19 cellular contexts compared by ENCODE assay signal in the genomic region with DNA sequence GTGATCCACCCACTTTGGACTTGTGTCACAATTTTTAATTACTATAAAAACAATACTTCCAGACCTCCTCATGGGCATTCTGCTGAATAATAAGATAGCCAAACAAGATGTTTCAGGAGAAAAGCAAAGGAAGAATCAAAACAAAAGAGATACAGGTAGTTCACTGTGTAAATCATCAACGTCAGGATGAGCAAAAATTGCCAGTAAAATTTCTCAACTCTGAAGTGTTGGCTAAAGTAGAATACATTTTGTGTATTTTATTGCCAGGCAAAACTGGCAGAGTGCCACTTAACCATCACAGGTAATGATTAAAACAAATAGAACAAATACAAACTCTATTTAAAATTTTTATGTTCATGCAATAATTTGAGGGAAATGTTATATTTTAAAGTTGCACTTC. TPM values are rescaled to one million over a fixed set of nuclear protein-coding genes. Genes with fewer than 3 reads are reported as not detected.
A peak's percentile ranks its signal among the peaks of the same experiment; 100 is the strongest.
DNase-seq lines count a peak whose midpoint lies in the region; ATAC-seq, FAIRE-seq and TF ChIP-seq lines count a peak whose summit lies in the region.
"Had no signal": no experiment of that assay in that cellular context is flagged by ENCODE, and none has a peak within 500 bp of the region (broad histone marks: within the 10 kb centered on the region; RNA-seq: fewer than 3 reads in every experiment).

No MANE protein-coding gene starts in this region.

- no peak overlapping the region for H3K4me3 Mint-ChIP-seq in nephron progenitor cell
- H3K4me3 Mint-ChIP-seq: CD4-positive, alpha-beta memory T cell had no signal

- TF ChIP-seq RAD21 in liver (IDR thresholded peaks at IDR 0.05) = no peak
- no peak for TF ChIP-seq RAD21 in HepG2 (CRISPR knock-in tag; IDR thresholded peaks at IDR 0.05)

- TF ChIP-seq CTCF in liver (IDR thresholded peaks at IDR 0.05; ENCODE audit: low read depth, low read length, missing input control) (no peak), HepG2 (CRISPR knock-in tag; IDR thresholded peaks at IDR 0.05) (no peak), VCaP (conservative IDR thresholded peaks at IDR 0.05) (no peak), nephron progenitor cell (IDR thresholded peaks at IDR 0.05) (no peak)

- peak overlapping the region in 1 of 2 donors; percentile 5 for H3K27ac ChIP-seq in liver (ENCODE audit: low read depth in 1 of 2, low read length in 2 of 2)
- H3K27ac ChIP-seq in HepG2 (ENCODE audit: extremely low read length, insufficient read depth, low read length) = no peak overlapping the region
- peak overlapping the region; percentile 44 for H3K27ac ChIP-seq in VCaP
- H3K27ac ChIP-seq: GM23248 had no signal

- no TSS peak for BruUV-seq in HepG2 (replicated peaks; lab: Mats Ljungman, UMichigan)

- no peak overlapping the region for H2AFZ ChIP-seq in HepG2 (ENCODE audit: low read length)
- H2AFZ ChIP-seq: GM23248 had no signal

- WGBS in liver = 27% methylated on average over 1 of the region's 1 CpG
- 94% methylated on average over 1 of the region's 1 CpG for WGBS in HepG2 (ENCODE audit: low lambda C conversion rate)

- H3K36me3 ChIP-seq in liver (ENCODE audit: control insufficient read depth in 4 of 4, insufficient read depth in 3 of 4, low read depth in 1 of 4, low read length in 3 of 4) (peaks cover 4 to 45% (median 32%) of the 10 kb centered on the region in 4 donors), HepG2 (replicated peaks in 1 of 2; ENCODE audit: control insufficient read depth in 1 of 2, insufficient read depth in 2 of 2, low read length in 2 of 2) (peaks cover 5 to 60% of the 10 kb centered on the region in 2 experiments)

- H4K20me1 ChIP-seq in HepG2 (ENCODE audit: insufficient read depth, low read length) = no peaks in the 10 kb centered on the region

- peaks cover 29% of the 10 kb centered on the region for H3K4me1 Mint-ChIP-seq in nephron progenitor cell
- H3K4me1 Mint-ChIP-seq: CD4-positive, alpha-beta memory T cell had no signal

- CTCF ChIA-PET in HepG2 (lab: Yijun Ruan, JAX; ENCODE audit: low intra/inter-chr PET ratio, low total read pairs) = no interaction called here

- peak overlapping the region; percentile 75 for H3K27ac Mint-ChIP-seq in nephron progenitor cell

- H3K79me2 ChIP-seq in HepG2 (ENCODE audit: insufficient read depth, low read length) = no peaks in the 10 kb centered on the region

- H3K27me3 ChIP-seq in liver (ENCODE audit: control insufficient read depth in 4 of 4, insufficient read depth in 4 of 4, low read length in 3 of 4) (no peaks in the 10 kb centered on the region), HepG2 (ENCODE audit: control insufficient read depth in 1 of 2, insufficient read depth in 2 of 2, low read length in 2 of 2) (no peaks in the 10 kb centered on the region)

- no peak for ATAC-seq in HepG2

- H3K9ac ChIP-seq in liver (ENCODE audit: low read depth in 1 of 2, low read length in 2 of 2) = no peak overlapping the region
- no peak overlapping the region for H3K9ac ChIP-seq in HepG2 (ENCODE audit: insufficient read depth, low read depth, low read length)
- H3K9ac ChIP-seq: GM23248 had no signal

- H3K36me3 Mint-ChIP-seq in nephron progenitor cell (ENCODE audit: low read depth) = peaks cover 33% of the 10 kb centered on the region
- H3K36me3 Mint-ChIP-seq: CD4-positive, alpha-beta memory T cell had no signal

- no peak overlapping the region for H3K4me2 ChIP-seq in HepG2 (ENCODE audit: low read depth, low read length)

- no peak for FAIRE-seq in HepG2 (lab: Jason Lieb, UNC)
- no peak for FAIRE-seq in GM12892 (lab: Jason Lieb, UNC)
- FAIRE-seq: G401.6, GM19239, H1 had no signal

- no peak for DNase-seq in HepG2 (ENCODE audit: low spot score)
- DNase-seq in nephron progenitor cell = no peak
- DNase-seq in NCI-H82 treated with DMSO at 0.1 percent for 48 hours (lab: John Stamatoyannopoulos, UW; ENCODE audit: unreplicated experiment) = no peak
- DNase-seq in GM12892 (ENCODE audit: insufficient read length) = no peak
- DNase-seq: C1 segment of cervical spinal cord; Calu3; CD4-positive, alpha-beta memory T cell; COR-L47; DMS153; DND-41; GM23248; H7; HCEC 1CT had no signal

- TF ChIP-seq POLR2A in HepG2 (IDR thresholded peaks at IDR 0.05; ENCODE audit: insufficient read depth in 1 of 2, low read depth in 2 of 2, low read length in 2 of 2) (no peak), GM12892 (IDR thresholded peaks at IDR 0.05; ENCODE audit: low read depth, low read length) (no peak)

- H3K9me3 ChIP-seq in liver (ENCODE audit: control insufficient read depth in 4 of 4, low read length in 3 of 4) (no peaks in the 10 kb centered on the region), HepG2 (ENCODE audit: low read length) (no peaks in the 10 kb centered on the region)

- no peaks in the 10 kb centered on the region for H3K9me3 Mint-ChIP-seq in nephron progenitor cell
- H3K9me3 Mint-ChIP-seq: CD4-positive, alpha-beta memory T cell had no signal

- H3K27me3 Mint-ChIP-seq in nephron progenitor cell (ENCODE audit: low read depth, poor library complexity) = no peaks in the 10 kb centered on the region

- H3K4me3 ChIP-seq in liver (ENCODE audit: low read depth in 1 of 3, low read length in 3 of 3) (no peak overlapping the region), HepG2 (replicated peaks in 1 of 3; ENCODE audit: insufficient read depth in 1 of 3, low read depth in 2 of 3, low read length in 3 of 3) (no peak overlapping the region)
- H3K4me3 ChIP-seq: GM23248 had no signal

- TF ChIP-seq EP300 in HepG2 (IDR thresholded peaks at IDR 0.05; ENCODE audit: low read depth in 2 of 2, low read length in 2 of 2) = no peak
- no peak for TF ChIP-seq EP300 in HepG2 (CRISPR knock-in tag; IDR thresholded peaks at IDR 0.05; ENCODE audit: borderline replicate concordance)

- in situ Hi-C loops in HepG2 (cut with HindIII; ENCODE audit: extremely low pct_ligation_motif_present, low pct_unique_long_range_greater_than_20kb) = no loop called here

- peaks cover 4 to 16% (median 7%) of the 10 kb centered on the region in 4 donors for H3K4me1 ChIP-seq in liver (ENCODE audit: control insufficient read depth in 4 of 4, insufficient read depth in 4 of 4, low read length in 3 of 4)
- H3K4me1 ChIP-seq in HepG2 (ENCODE audit: insufficient read depth, low read length) = peaks cover 8% of the 10 kb centered on the region

- intact Hi-C loops in HepG2 (cut with micrococcal nuclease; ENCODE audit: unreplicated experiment) = no loop called here

- POLR2A ChIA-PET in HepG2 (lab: Yijun Ruan, JAX) = no interaction called here

TF ChIP-seq in liver, 16 proteins besides CTCF, POLR2A, EP300 and RAD21:
- TF ChIP-seq RXRA (IDR thresholded peaks at IDR 0.05) (peak in 1 of 2 donors; percentile 27), YY1 (IDR thresholded peaks at IDR 0.05) (peak; percentile 14)
- TF ChIP-seq, protein P1, sequence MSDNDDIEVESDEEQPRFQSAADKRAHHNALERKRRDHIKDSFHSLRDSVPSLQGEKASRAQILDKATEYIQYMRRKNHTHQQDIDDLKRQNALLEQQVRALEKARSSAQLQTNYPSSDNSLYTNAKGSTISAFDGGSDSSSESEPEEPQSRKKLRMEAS (IDR thresholded peaks at IDR 0.05) = no peak

TF ChIP-seq in HepG2, 621 proteins besides CTCF, POLR2A, EP300 and RAD21:
- TF ChIP-seq FIP1L1 (IDR thresholded peaks at IDR 0.05; ENCODE audit: borderline replicate concordance, insufficient read depth, low read depth, low read length) (no peak), ZSCAN22 (CRISPR knock-in tag; IDR thresholded peaks at IDR 0.05) (no peak), HNF4A (CRISPR knock-in tag; IDR thresholded peaks at IDR 0.05) (no peak)

RNA-seq across cellular contexts. Expression of a gene that starts 24.8 kb away (rescaled TPM):
- total RNA-seq in liver = 100 to 1,000 TPM in 1 of 2 donors, 1 to 10 TPM in 1; 6.7 to 409 TPM
- 10 to 100 TPM; 61.5 to 93.8 TPM for polyA plus RNA-seq in liver
- 10.8 and 32.4 TPM in 2 replicates for total RNA-seq in HepG2 (2016; rRNA removed; fragmentation: Illumina TruSeq; extraction: Trizol)
- total RNA-seq in HepG2 (2016; cell fraction: cytosol; rRNA removed; fragmentation: Illumina TruSeq; extraction: Trizol; ENCODE audit: low read depth) = 9.0 and 9.2 TPM in 2 replicates
- total RNA-seq in HepG2 (2016; cell fraction: insoluble cytoplasmic fraction; rRNA removed; fragmentation: Illumina TruSeq; extraction: Trizol) = 9.9 and 29.3 TPM in 2 replicates
- 7.7 and 8.5 TPM in 2 replicates for total RNA-seq in HepG2 (2016; cell fraction: membrane; rRNA removed; fragmentation: Illumina TruSeq; extraction: Trizol)
- 62.5 and 66.2 TPM in 2 replicates for total RNA-seq in HepG2 (2016; cell fraction: nucleus; rRNA removed; fragmentation: Illumina TruSeq; extraction: Trizol)
- polyA plus RNA-seq in HepG2 (2011; rRNA removed) = 18.0 and 20.8 TPM in 2 replicates
- 12.2 and 13.6 TPM in 2 replicates for polyA plus RNA-seq in HepG2 (2011; cell fraction: cytosol; rRNA removed)
- polyA plus RNA-seq in HepG2 (2011; cell fraction: nucleus; rRNA removed) = 26.5 and 32.9 TPM in 2 replicates
- polyA plus RNA-seq in HepG2 (2012) = 15.0 and 18.7 TPM in 2 replicates
- 2.1 TPM in 2 replicates for polyA plus RNA-seq in HepG2 (2016; cell fraction: cytosol; fragmentation: Illumina TruSeq; extraction: Trizol; ENCODE audit: low read depth)
- polyA plus RNA-seq in HepG2 (2016; cell fraction: insoluble cytoplasmic fraction; fragmentation: Illumina TruSeq; extraction: Trizol; ENCODE audit: low read depth) = 7.5 and 9.1 TPM in 2 replicates
- 3.6 and 5.2 TPM in 2 replicates for polyA plus RNA-seq in HepG2 (2016; cell fraction: membrane; fragmentation: Illumina TruSeq; extraction: Trizol; ENCODE audit: low read depth)
- 34.8 and 50.0 TPM in 2 replicates for polyA plus RNA-seq in HepG2 (2016; cell fraction: nucleus; fragmentation: Illumina TruSeq; extraction: Trizol; ENCODE audit: insufficient read depth, low read depth)
- 17.4 TPM in 1 of 2 replicates, not detected in the other for polyA minus RNA-seq in HepG2 (2011; rRNA and poly(A)+ RNA removed; ENCODE audit: low replicate concordance)
- polyA minus RNA-seq in HepG2 (2011; cell fraction: cytosol; rRNA and poly(A)+ RNA removed) = 12.0 and 22.4 TPM in 2 replicates
- polyA minus RNA-seq in HepG2 (2011; cell fraction: nucleus; rRNA and poly(A)+ RNA removed) = 124 and 138 TPM in 2 replicates
- 3.2 TPM for polyA plus RNA-seq in GM12892 (2012; ENCODE audit: missing spikeins)
- total RNA-seq: A172; Calu3; CD4-positive, alpha-beta memory T cell had no signal
